ENCODE assay signal across 23 cellular contexts in the genomic region with DNA sequence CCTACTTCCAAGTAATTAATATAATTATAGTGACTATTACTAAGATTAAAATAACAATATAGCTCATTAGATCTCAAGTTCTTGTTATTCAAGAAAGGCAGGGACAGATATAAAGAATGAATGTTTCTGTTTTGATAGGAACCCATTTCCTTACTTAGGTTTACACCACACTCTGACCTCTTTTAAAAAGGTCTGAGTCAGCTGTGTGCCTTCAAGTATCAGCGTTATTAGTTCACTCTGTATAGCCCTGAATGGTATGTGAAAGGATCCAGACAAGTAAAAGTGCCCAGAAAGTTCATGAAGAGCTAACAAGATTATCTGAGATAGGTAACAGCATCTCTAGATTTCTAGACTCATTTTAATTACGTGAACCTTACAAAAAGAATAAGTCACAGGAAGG. TPM values are rescaled to one million over a fixed set of nuclear protein-coding genes. Genes with fewer than 3 reads are reported as not detected.
DNase-seq lines count a peak whose midpoint lies in the region; ATAC-seq and TF ChIP-seq lines count a peak whose summit lies in the region.
"Had no signal": no experiment of that assay in that cellular context is flagged by ENCODE, and none has a peak within 500 bp of the region (broad histone marks: within the 10 kb centered on the region; RNA-seq: fewer than 3 reads in every experiment).

No MANE protein-coding gene starts in this region.

- no peaks in the 10 kb centered on the region for H3K9me3 ChIP-seq in T-helper 17 cell (ENCODE audit: control insufficient read depth, low read length, poor library complexity, severe bottlenecking)
- H3K9me3 ChIP-seq: neutrophil, SJCRH30, upper lobe of left lung had no signal

- H3K36me3 Mint-ChIP-seq in T-helper 17 cell (ENCODE audit: low read depth) = peaks cover 6% of the 10 kb centered on the region

- peaks cover 18% of the 10 kb centered on the region for H3K4me1 Mint-ChIP-seq in T-helper 17 cell

- H3K27ac Mint-ChIP-seq in T-helper 17 cell = peak overlapping the region; percentile 73
- H3K27ac Mint-ChIP-seq: activated T-cell treated with anti-CD3 and anti-CD28 coated beads, Interleukin-2, amount 50 U/mL, for 24 hours; brain; dendritic cell treated with granulocyte-macrophage colony-stimulating factor and Interleukin-4, amounts not matched to agents 40 ng/mL and 50 ng/mL, for 4 days had no signal

- ATAC-seq in T-helper 17 cell (no peak), HG02981 (IDR thresholded peaks at IDR 0.05; ENCODE audit: unreplicated experiment) (no peak)
- ATAC-seq: left ventricle myocardium superior had no signal

- no peak overlapping the region for H3K4me3 ChIP-seq in epithelial cell of esophagus (ENCODE audit: low read length)
- H3K4me3 ChIP-seq: PC-9, SJCRH30, upper lobe of left lung had no signal

- no peak for TF ChIP-seq CTCF in epithelial cell of esophagus (IDR thresholded peaks at IDR 0.05; ENCODE audit: insufficient read depth, low read depth, low read length, missing control alignments)

- no peaks in the 10 kb centered on the region for H3K27me3 Mint-ChIP-seq in T-helper 17 cell
- H3K27me3 Mint-ChIP-seq: activated naive CD4-positive, alpha-beta T cell treated with anti-CD3 and anti-CD28 coated beads, Interleukin-2, amount 50 U/mL, for 24 hours; activated T-cell treated with anti-CD3 and anti-CD28 coated beads, Interleukin-2, amount 50 U/mL, for 24 hours; brain; dendritic cell treated with granulocyte-macrophage colony-stimulating factor and Interleukin-4, amounts not matched to agents 40 ng/mL and 50 ng/mL, for 4 days had no signal

- peak; percentile 7 for DNase-seq in ELR (ENCODE audit: low read depth)
- no peak for DNase-seq in T-helper 17 cell
- peak; percentile 22 for DNase-seq in epithelial cell of esophagus (ENCODE audit: low read depth)
- peak; percentile 34 for DNase-seq in kidney tubule cell (ENCODE audit: low spot score)
- no peak for DNase-seq in activated naive CD4-positive, alpha-beta T cell (lab: John Stamatoyannopoulos, UW)
- no peak for DNase-seq in stimulated activated CD4-positive, alpha-beta T cell treated with anti-CD3 and anti-CD28 coated beads, Interleukin-1b, Interleukin-23, amount 100 ng/mL, for 48 hours
- DNase-seq: activated T-cell treated with anti-CD3 and anti-CD28 coated beads, Interleukin-2, amount 50 U/mL, for 24 hours; KBM-7; left ventricle myocardium superior; NCI-H1092; NCI-H2081; NCI-H446; PC-9; SJCRH30; stimulated activated CD4-positive, alpha-beta T cell treated with anti-CD3 and anti-CD28 coated beads, Interleukin-4, amount 100 ng/mL, for 4 hours; T-helper 2 cell; upper lobe of left lung had no signal

- no peak overlapping the region for H3K4me3 Mint-ChIP-seq in T-helper 17 cell
- H3K4me3 Mint-ChIP-seq: activated naive CD4-positive, alpha-beta T cell treated with anti-CD3 and anti-CD28 coated beads, Interleukin-2, amount 50 U/mL, for 24 hours; activated T-cell treated with anti-CD3 and anti-CD28 coated beads, Interleukin-2, amount 50 U/mL, for 24 hours; brain; dendritic cell treated with granulocyte-macrophage colony-stimulating factor and Interleukin-4, amounts not matched to agents 40 ng/mL and 50 ng/mL, for 4 days had no signal

RNA-seq across cellular contexts. Expression of gene PDCD10, which starts 28.9 kb away (rescaled TPM):
- 10 to 100 TPM; 51.1 to 55.5 TPM for total RNA-seq in T-helper 17 cell

RNA-seq across cellular contexts. Expression of gene SERPINI1, which starts 29.7 kb away (rescaled TPM):
- total RNA-seq in T-helper 17 cell = 1 to 10 TPM; 2.8 to 3.6 TPM

RNA-seq across cellular contexts. Expression of gene WDR49, which starts 52.1 kb away (rescaled TPM):
- total RNA-seq in T-helper 17 cell = under 1 TPM; 0.45 to 0.78 TPM
- total RNA-seq: Daoy, SJCRH30 had no signal

Comparison
In these comparisons a context has a peak if more than half of its experiments do, and no peak if none do; other contexts are left out.
1. DNase-seq: peak in ELR (single experiment), epithelial cell of esophagus (single experiment) and kidney tubule cell (single experiment); none in T-helper 17 cell (0 of 3), activated naive CD4-positive, alpha-beta T cell (0 of 4) and stimulated activated CD4-positive, alpha-beta T cell treated with anti-CD3 and anti-CD28 coated beads, Interleukin-1b, Interleukin-23, amount 100 ng/mL, for 48 hours (single experiment).